Comparison of ENCODE assay signal across 15 cellular contexts in the genomic region with DNA sequence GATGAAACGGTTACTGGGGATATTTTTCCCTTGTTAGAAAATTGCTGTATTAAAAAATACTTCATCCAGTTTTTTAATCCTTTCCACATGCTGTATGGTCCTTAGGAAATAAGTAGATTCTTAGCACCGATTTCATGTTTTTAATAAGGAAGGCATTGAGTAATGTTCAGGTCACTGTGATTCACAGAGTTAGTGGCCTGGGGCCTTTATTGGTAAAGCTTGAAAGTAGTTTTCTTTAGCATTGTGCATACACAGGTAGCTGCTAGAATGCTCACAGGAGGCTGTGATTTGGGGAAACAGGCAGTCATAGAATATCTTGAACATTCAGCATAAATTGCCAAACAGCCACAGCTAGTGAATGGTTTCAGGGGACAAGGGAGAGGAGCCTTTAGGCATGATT.
A peak's percentile ranks its signal among the peaks of the same experiment; 100 is the strongest.
DNase-seq lines count a peak whose midpoint lies in the region; ATAC-seq and TF ChIP-seq lines count a peak whose summit lies in the region.
"Had no signal": no experiment of that assay in that cellular context is flagged by ENCODE, and none has a peak within 500 bp of the region (broad histone marks: within the 10 kb centered on the region; RNA-seq: fewer than 3 reads in every experiment).

No MANE protein-coding gene starts in this region.

- H3K27me3 Mint-ChIP-seq in MCF 10A (ENCODE audit: insufficient read depth, unreplicated experiment) (no peaks in the 10 kb centered on the region), memory B cell (no peaks in the 10 kb centered on the region)
- H3K27me3 Mint-ChIP-seq: IgD-negative memory B cell had no signal

- peak; percentile 40 for DNase-seq in AG08395 (ENCODE audit: low spot score)
- DNase-seq in MCF 10A (ENCODE audit: unreplicated experiment) = peak; percentile 80
- no peak for DNase-seq in memory B cell (ENCODE audit: low spot score in 2 of 2)
- DNase-seq in retina = no peak
- DNase-seq in NCI-H1092 treated with DMSO at 0.1 percent for 48 hours (lab: John Stamatoyannopoulos, UW) = no peak
- DNase-seq in NCI-H2196 treated with DMSO at 0.1 percent for 48 hours (lab: John Stamatoyannopoulos, UW; ENCODE audit: unreplicated experiment) = no peak
- no peak for DNase-seq in NCI-H748 (lab: John Stamatoyannopoulos, UW; ENCODE audit: unreplicated experiment)
- DNase-seq: activated CD8-positive, alpha-beta memory T cell treated with anti-CD3 and anti-CD28 coated beads, Interleukin-2, amount 50 U/mL, for 48 hours; dorsolateral prefrontal cortex; NCI-H510A treated with DMSO at 0.1 percent for 48 hours; pancreas; SW 1271 had no signal

- no peaks in the 10 kb centered on the region for H3K9me3 ChIP-seq in HUES48 (ENCODE audit: control insufficient read depth, insufficient read depth, low read length)
- H3K9me3 ChIP-seq: BLaER1 treated with 17β-estradiol and CSF1 and Interleukin-3, amounts not matched to agents 10 nM and 100 nM; pancreas had no signal

- H3K27ac Mint-ChIP-seq in MCF 10A (ENCODE audit: low read depth, unreplicated experiment) (peak overlapping the region; percentile 54), memory B cell (peak overlapping the region; percentile 38)

- no peaks in the 10 kb centered on the region for H3K27me3 ChIP-seq in HUES48 (ENCODE audit: control insufficient read depth, insufficient read depth, low read length)
- H3K27me3 ChIP-seq: BLaER1 treated with 17β-estradiol and CSF1 and Interleukin-3, amounts not matched to agents 10 nM and 100 nM; dorsolateral prefrontal cortex; pancreas had no signal

- ATAC-seq in memory B cell (ENCODE audit: low read depth) = no peak

- H3K36me3 ChIP-seq in HUES48 (ENCODE audit: control insufficient read depth, insufficient read depth, low read length) = peaks cover 64% of the 10 kb centered on the region

- no peak overlapping the region for H3K9ac ChIP-seq in HUES48 (ENCODE audit: low read depth, low read length)
- H3K9ac ChIP-seq: BLaER1 treated with 17β-estradiol and CSF1 and Interleukin-3, amounts not matched to agents 10 nM and 100 nM had no signal

- H3K4me3 Mint-ChIP-seq in MCF 10A (ENCODE audit: unreplicated experiment) = no peak overlapping the region
- no peak overlapping the region for H3K4me3 Mint-ChIP-seq in memory B cell
- H3K4me3 Mint-ChIP-seq: IgD-negative memory B cell had no signal

- BruUV-seq in MCF 10A (replicated peaks; lab: Mats Ljungman, UMichigan) = no TSS peak

- peaks cover 41% of the 10 kb centered on the region for H3K4me1 ChIP-seq in HUES48 (ENCODE audit: control insufficient read depth, insufficient read depth, low read length)

- peaks cover 65% of the 10 kb centered on the region for H3K36me3 Mint-ChIP-seq in MCF 10A (ENCODE audit: insufficient read depth, unreplicated experiment)
- peaks cover 31% of the 10 kb centered on the region for H3K36me3 Mint-ChIP-seq in memory B cell

- H3K9me3 Mint-ChIP-seq in MCF 10A (ENCODE audit: unreplicated experiment) = no peaks in the 10 kb centered on the region
- no peaks in the 10 kb centered on the region for H3K9me3 Mint-ChIP-seq in memory B cell
- H3K9me3 Mint-ChIP-seq: IgD-negative memory B cell had no signal

- POLR2A ChIA-PET in MCF 10A (lab: Yijun Ruan, JAX) = interaction anchor here (0.7 to 2.1 kb wide), 9 partner anchors 9 to 253 kb away, joined by 3 to 11 read pairs (median 4); a partner anchor contains a TSS

- TF ChIP-seq CTCF in MCF 10A (IDR thresholded peaks at IDR 0.05; ENCODE audit: unreplicated experiment) = no peak

- H3K4me1 Mint-ChIP-seq in MCF 10A (ENCODE audit: insufficient read depth, unreplicated experiment) = peaks cover 39% of the 10 kb centered on the region
- peaks cover 29% of the 10 kb centered on the region for H3K4me1 Mint-ChIP-seq in memory B cell

- CTCF ChIA-PET in MCF 10A (lab: Yijun Ruan, JAX) = interaction anchor here (1.0 to 2.6 kb wide), 2 partner anchors 75 to 215 kb away, joined by 6 to 8 read pairs; no protein-coding TSS in a partner anchor

- H3K27ac ChIP-seq in HUES48 (ENCODE audit: low read depth, low read length) = peak overlapping the region; percentile 21
- H3K27ac ChIP-seq: BLaER1 treated with 17β-estradiol and CSF1 and Interleukin-3, amounts not matched to agents 10 nM and 100 nM; pancreas had no signal

- no peak overlapping the region for H3K4me3 ChIP-seq in HUES48 (ENCODE audit: low read depth, low read length)
- H3K4me3 ChIP-seq: BLaER1 treated with 17β-estradiol and CSF1 and Interleukin-3, amounts not matched to agents 10 nM and 100 nM; dorsolateral prefrontal cortex; pancreas had no signal

- intact Hi-C loops in MCF 10A (cut with micrococcal nuclease) = no loop called here

Comparison
In these comparisons a context has a peak if more than half of its experiments do, and no peak if none do; other contexts are left out.
1. DNase-seq: peak in AG08395 (single experiment) and MCF 10A (single experiment); none in memory B cell (0 of 2), retina (single experiment), NCI-H1092 treated with DMSO at 0.1 percent for 48 hours (single experiment), NCI-H2196 treated with DMSO at 0.1 percent for 48 hours (single experiment) and NCI-H748 (single experiment).